In the genomic region with DNA sequence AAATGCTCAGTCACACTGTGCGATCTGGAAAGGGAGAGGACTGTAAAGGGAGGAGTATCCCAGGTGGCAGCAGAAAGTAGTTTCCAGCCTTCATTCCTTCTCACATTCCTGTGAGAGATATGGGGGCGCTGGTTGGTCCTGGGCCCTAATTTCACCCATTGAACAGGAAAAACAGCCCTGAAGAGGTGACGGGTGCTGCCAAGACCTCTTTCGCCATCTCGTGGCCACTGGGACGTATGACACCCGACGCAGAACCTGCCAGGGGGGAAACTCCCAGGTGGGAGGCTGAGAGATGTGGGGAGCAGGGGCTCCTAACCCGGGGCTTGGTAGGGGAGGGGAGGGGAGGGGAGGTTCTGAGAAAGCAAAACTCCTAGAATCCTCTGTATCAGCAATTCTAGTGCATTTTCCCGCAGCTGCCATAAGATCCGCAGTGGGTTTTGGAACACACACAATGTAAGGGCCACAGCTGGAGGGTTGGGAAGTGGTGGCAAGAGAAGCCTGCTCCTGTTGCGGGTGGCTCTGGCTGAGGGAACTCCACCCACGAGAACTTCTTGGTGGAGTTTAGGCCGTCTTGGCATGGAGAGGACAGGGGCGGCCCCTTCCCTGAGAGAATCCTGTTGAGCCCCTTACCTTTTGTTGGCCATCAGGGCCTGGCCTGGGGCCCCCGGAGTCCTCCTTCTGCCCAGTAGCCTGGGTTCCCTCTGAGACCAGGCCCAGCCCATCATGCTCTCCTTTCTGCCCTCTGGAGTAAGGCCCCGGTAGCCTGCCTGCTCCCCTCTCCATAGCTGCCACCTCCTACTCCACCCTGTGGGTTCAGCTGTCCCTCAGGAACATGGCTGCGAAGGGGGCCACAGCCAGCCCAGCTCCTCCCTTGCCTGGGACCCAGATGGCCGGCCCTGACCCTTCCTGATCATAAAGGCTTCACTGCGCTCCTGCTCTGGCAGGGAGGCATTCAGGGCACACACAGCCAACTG, we compare ENCODE assay signal across 8 cellular contexts.
A peak's percentile ranks its signal among the peaks of the same experiment; 100 is the strongest.
DNase-seq lines count a peak whose midpoint lies in the region; ATAC-seq and TF ChIP-seq lines count a peak whose summit lies in the region.

No MANE protein-coding gene starts in this region.

- H3K9me3 Mint-ChIP-seq in HFFc6: no peaks in the 10 kb centered on the region
- H3K9me3 Mint-ChIP-seq in activated CD8-positive, alpha-beta memory T cell treated with anti-CD3 and anti-CD28 coated beads, Interleukin-2, amount 10 ng/mL, durations not matched to agents 7 days and 5 days (ENCODE audit: low read depth): no peaks in the 10 kb centered on the region

- H3K4me3 ChIP-seq in GM06990 (replicated peaks; ENCODE audit: low read depth, low read length) (no peak overlapping the region), fibroblast of pulmonary artery (replicated peaks; ENCODE audit: low read depth, low read length) (no peak overlapping the region), prostate gland (no peak overlapping the region)

- DNase-seq in GM06990 (ENCODE audit: extremely low read depth, insufficient read length) (peak; percentile 6), HFFc6 (no peak), NCI-H2227 treated with DMSO at 0.1 percent for 48 hours (lab: John Stamatoyannopoulos, UW) (peak; percentile 38), fibroblast of pulmonary artery (ENCODE audit: low read depth) (peak; percentile 17), prostate gland (ENCODE audit: low spot score) (peak; percentile 4), DMS79 (lab: John Stamatoyannopoulos, UW) (no peak)
- peak; percentile 45 for DNase-seq in activated CD8-positive, alpha-beta memory T cell treated with anti-CD3 and anti-CD28 coated beads, Interleukin-2, amount 10 ng/mL, durations not matched to agents 7 days and 5 days

- peaks cover 13% of the 10 kb centered on the region; the same call in 1 of the 2 replicates for H3K4me1 Mint-ChIP-seq in HFFc6 (ENCODE audit: low read depth)
- no peaks in the 10 kb centered on the region for H3K4me1 Mint-ChIP-seq in activated CD8-positive, alpha-beta memory T cell treated with anti-CD3 and anti-CD28 coated beads, Interleukin-2, amount 10 ng/mL, durations not matched to agents 7 days and 5 days

- peak; percentile 75 for TF ChIP-seq CTCF in 22Rv1 (IDR thresholded peaks at IDR 0.05)
- peak; percentile 91 for TF ChIP-seq CTCF in GM06990 (IDR thresholded peaks at IDR 0.05; ENCODE audit: insufficient read depth, low read length, poor library complexity, severe bottlenecking)
- peak; percentile 71 for TF ChIP-seq CTCF in HFFc6 (IDR thresholded peaks at IDR 0.05)
- peak; percentile 49 for TF ChIP-seq CTCF in fibroblast of pulmonary artery (IDR thresholded peaks at IDR 0.05; ENCODE audit: low read length, missing control alignments)
- TF ChIP-seq CTCF in prostate gland (IDR thresholded peaks at IDR 0.05): peak in 3 of 4 experiments; percentile 30 to 37 (median 30)

- no peaks in the 10 kb centered on the region for H3K4me1 ChIP-seq in prostate gland (replicated peaks)

- CTCF ChIA-PET in activated CD8-positive, alpha-beta memory T cell treated with anti-CD3 and anti-CD28 coated beads, Interleukin-2, amount 10 ng/mL, durations not matched to agents 7 days and 5 days (lab: Charles Lee): interaction anchor here (1.2 to 1.6 kb wide), 2 partner anchors 164 to 273 kb away, joined by 3 read pairs; no protein-coding TSS in a partner anchor

- H3K27ac Mint-ChIP-seq in HFFc6: no peak overlapping the region
- H3K27ac Mint-ChIP-seq in activated CD8-positive, alpha-beta memory T cell treated with anti-CD3 and anti-CD28 coated beads, Interleukin-2, amount 10 ng/mL, durations not matched to agents 7 days and 5 days: no peak overlapping the region

- H3K27me3 ChIP-seq in GM06990 (replicated peaks; ENCODE audit: control insufficient read depth, insufficient read depth, low read length) (no peaks in the 10 kb centered on the region), prostate gland (replicated peaks; ENCODE audit: insufficient read depth) (no peaks in the 10 kb centered on the region)

- intact Hi-C loops in prostate gland (cut with DNase I): no loop called here

- H3K9me3 ChIP-seq in prostate gland: no peaks in the 10 kb centered on the region

- H3K4me3 Mint-ChIP-seq in HFFc6: no peak overlapping the region
- no peak overlapping the region for H3K4me3 Mint-ChIP-seq in activated CD8-positive, alpha-beta memory T cell treated with anti-CD3 and anti-CD28 coated beads, Interleukin-2, amount 10 ng/mL, durations not matched to agents 7 days and 5 days

- 30% methylated on average over 11 of the region's 20 CpGs for WGBS in prostate gland

- no peaks in the 10 kb centered on the region for H3K36me3 ChIP-seq in GM06990 (ENCODE audit: control insufficient read depth, insufficient read depth, low read length)
- H3K36me3 ChIP-seq in prostate gland: no peaks in the 10 kb centered on the region

- no peak for TF ChIP-seq POLR2A in prostate gland (IDR thresholded peaks at IDR 0.05)

- no peaks in the 10 kb centered on the region for H3K27me3 Mint-ChIP-seq in HFFc6 (ENCODE audit: insufficient read depth)
- H3K27me3 Mint-ChIP-seq in activated CD8-positive, alpha-beta memory T cell treated with anti-CD3 and anti-CD28 coated beads, Interleukin-2, amount 10 ng/mL, durations not matched to agents 7 days and 5 days: no peaks in the 10 kb centered on the region

- no peaks in the 10 kb centered on the region for H3K36me3 Mint-ChIP-seq in HFFc6 (ENCODE audit: low read depth)
- no peaks in the 10 kb centered on the region for H3K36me3 Mint-ChIP-seq in activated CD8-positive, alpha-beta memory T cell treated with anti-CD3 and anti-CD28 coated beads, Interleukin-2, amount 10 ng/mL, durations not matched to agents 7 days and 5 days

- peak; percentile 51 for ATAC-seq in activated CD8-positive, alpha-beta memory T cell treated with anti-CD3 and anti-CD28 coated beads, Interleukin-2, amount 10 ng/mL, durations not matched to agents 7 days and 5 days

- H3K27ac ChIP-seq in 22Rv1: no peak overlapping the region
- no peak overlapping the region for H3K27ac ChIP-seq in prostate gland

Comparison
In these comparisons a context has a peak if more than half of its experiments do, and no peak if none do; other contexts are left out.
1. CTCF ChIP-seq: peak in every context shown above with its lines; median percentile 91 in GM06990; 75 in 22Rv1; 71 in HFFc6; 49 in fibroblast of pulmonary artery; 30 in prostate gland.
2. DNase-seq: peak in GM06990 (single experiment), NCI-H2227 treated with DMSO at 0.1 percent for 48 hours (single experiment), activated CD8-positive, alpha-beta memory T cell treated with anti-CD3 and anti-CD28 coated beads, Interleukin-2, amount 10 ng/mL, durations not matched to agents 7 days and 5 days (single experiment), fibroblast of pulmonary artery (single experiment) and prostate gland (single experiment); none in HFFc6 (single experiment) and DMS79 (single experiment).